Comparison of ENCODE assay signal across 23 cellular contexts in the genomic region with DNA sequence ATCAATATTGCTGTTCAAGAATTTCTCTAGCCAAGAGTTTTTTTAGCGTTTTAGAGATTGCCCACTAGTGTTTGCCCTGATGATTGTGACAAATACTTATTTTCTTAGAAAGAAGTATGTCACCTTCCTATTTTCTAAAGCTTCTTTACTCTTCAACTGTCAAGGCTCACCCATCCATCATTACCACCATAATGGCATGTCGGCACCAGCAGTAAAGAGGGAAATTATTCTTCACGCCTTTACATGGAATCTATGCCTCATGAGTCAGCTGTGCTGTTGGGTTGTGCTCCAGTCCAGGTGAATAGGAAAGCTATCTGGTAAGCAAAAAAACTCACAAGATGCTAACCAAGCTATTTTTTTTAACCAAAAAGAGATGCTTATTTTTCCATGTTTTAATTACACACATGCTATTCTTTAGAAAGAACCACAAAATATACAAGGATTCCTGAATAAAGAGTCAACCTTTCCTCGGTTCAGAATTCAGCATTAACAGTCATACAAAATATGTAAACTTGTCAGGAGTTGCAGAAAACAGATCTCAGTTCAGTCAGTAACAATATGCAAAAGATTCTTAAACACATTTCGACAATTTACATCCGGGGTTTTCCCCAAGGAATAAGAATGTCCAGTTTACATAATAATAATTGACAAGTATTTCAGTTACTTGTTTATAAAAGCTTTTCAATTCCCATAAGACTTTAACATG.
A peak's percentile ranks its signal among the peaks of the same experiment; 100 is the strongest.
DNase-seq lines count a peak whose midpoint lies in the region; ATAC-seq, FAIRE-seq and TF ChIP-seq lines count a peak whose summit lies in the region.
"Had no signal": no experiment of that assay in that cellular context is flagged by ENCODE, and none has a peak within 500 bp of the region (broad histone marks: within the 10 kb centered on the region; RNA-seq: fewer than 3 reads in every experiment).

No MANE protein-coding gene starts in this region.

- H3K27ac Mint-ChIP-seq in activated T-helper 1 cell treated with anti-CD3 and anti-CD28 coated beads, Interleukin-12 subunit alpha, Interleukin-12 subunit beta, Interleukin-2, Interleukin-4 antibody, amounts not matched to agents 30 ng/mL and 10 ng/mL and 1 ng/mL, durations not matched to agents 14 hours and 24 hours and 36 hours = no peak overlapping the region
- H3K27ac Mint-ChIP-seq: activated T-cell treated with anti-CD3 and anti-CD28 coated beads, Interleukin-2, amount 50 U/mL, for 24 hours; dendritic cell treated with granulocyte-macrophage colony-stimulating factor and Interleukin-4, amounts not matched to agents 40 ng/mL and 50 ng/mL, for 4 days; nephron progenitor cell; T-helper 1 cell treated with Interleukin-12 subunit alpha and Interleukin-12 subunit beta and Interleukin-4 antibody, amounts not matched to agents 30 μg/mL and 1 μg/mL, for 36 hours had no signal

- POLR2A ChIA-PET in IMR-90 (lab: Charles Lee; ENCODE audit: unreplicated experiment) = no interaction called here

- H2AFZ ChIP-seq in IMR-90 (replicated peaks; ENCODE audit: low read length, poor library complexity) = no peak overlapping the region

- dilution Hi-C loops in IMR-90 (cut with HindIII; ENCODE audit: low sequenced_read_pairs, unreplicated experiment) = no loop called here

- in situ Hi-C loops in IMR-90 (cut with MboI; ENCODE audit: low sequenced_read_pairs) = loop anchor here (10.0 kb wide), 1 partner anchor 566 kb away; a partner anchor contains a TSS

- no peak for TF ChIP-seq RAD21 in IMR-90 (IDR thresholded peaks at IDR 0.05; ENCODE audit: low read length)

- peak overlapping the region; percentile 85 for H4K91ac ChIP-seq in IMR-90 (ENCODE audit: insufficient read depth, low read depth, low read length)

- CTCF ChIA-PET in IMR-90 (lab: Yijun Ruan, JAX) = interaction anchor here (0.6 to 1.4 kb wide), 3 partner anchors 12 to 748 kb away, joined by 3 to 7 read pairs (median 3); no protein-coding TSS in a partner anchor

- H2BK120ac ChIP-seq in IMR-90 (ENCODE audit: low read depth, low read length) = peak overlapping the region; percentile 97

- H4K20me1 ChIP-seq in IMR-90 (ENCODE audit: insufficient read depth, low read length) = no peaks in the 10 kb centered on the region

- H2BK20ac ChIP-seq in IMR-90 (ENCODE audit: low read depth, low read length) = peak overlapping the region; percentile 98

- H3K4me1 Mint-ChIP-seq in activated T-helper 1 cell treated with anti-CD3 and anti-CD28 coated beads, Interleukin-12 subunit alpha, Interleukin-12 subunit beta, Interleukin-2, Interleukin-4 antibody, amounts not matched to agents 30 ng/mL and 10 ng/mL and 1 ng/mL, durations not matched to agents 14 hours and 24 hours and 36 hours (ENCODE audit: low read depth) = no peaks in the 10 kb centered on the region
- H3K4me1 Mint-ChIP-seq: nephron progenitor cell had no signal

- ATAC-seq in IMR-90 (ENCODE audit: low read depth) = peak; percentile 86
- ATAC-seq in pancreas = no peak
- no peak for ATAC-seq in HG03354 (IDR thresholded peaks at IDR 0.05; ENCODE audit: poor library complexity, severe bottlenecking, unreplicated experiment)
- ATAC-seq in HG03108 (IDR thresholded peaks at IDR 0.05; ENCODE audit: unreplicated experiment) = no peak

- no peak overlapping the region for H3K4me3 Mint-ChIP-seq in activated T-helper 1 cell treated with anti-CD3 and anti-CD28 coated beads, Interleukin-12 subunit alpha, Interleukin-12 subunit beta, Interleukin-2, Interleukin-4 antibody, amounts not matched to agents 30 ng/mL and 10 ng/mL and 1 ng/mL, durations not matched to agents 14 hours and 24 hours and 36 hours
- H3K4me3 Mint-ChIP-seq: activated T-cell treated with anti-CD3 and anti-CD28 coated beads, Interleukin-2, amount 50 U/mL, for 24 hours; dendritic cell treated with granulocyte-macrophage colony-stimulating factor and Interleukin-4, amounts not matched to agents 40 ng/mL and 50 ng/mL, for 4 days; nephron progenitor cell; T-helper 1 cell treated with Interleukin-12 subunit alpha and Interleukin-12 subunit beta and Interleukin-4 antibody, amounts not matched to agents 30 μg/mL and 1 μg/mL, for 36 hours had no signal

- peak overlapping the region; percentile 86 for H2AK5ac ChIP-seq in IMR-90 (ENCODE audit: low read depth, low read length)

- no peak overlapping the region for H2AK9ac ChIP-seq in IMR-90 (replicated peaks; ENCODE audit: low read depth, low read length, poor library complexity)

- TSS peak; percentile 57 for BruUV-seq in IMR-90 (replicated peaks; lab: Mats Ljungman, UMichigan)

- peak overlapping the region; percentile 98 for H2BK5ac ChIP-seq in IMR-90 (ENCODE audit: low read depth, low read length, poor library complexity, severe bottlenecking)

- H3K9ac ChIP-seq in IMR-90 (ENCODE audit: low read depth, low read length) = no peak overlapping the region

- H3K18ac ChIP-seq in IMR-90 (ENCODE audit: low read depth, low read length) = peak overlapping the region; percentile 100

- peak overlapping the region; percentile 100 for H4K5ac ChIP-seq in IMR-90 (ENCODE audit: low read depth, low read length)

- DNase-seq in AG09309 (ENCODE audit: low read depth) = peak; percentile 8
- peak; percentile 92 for DNase-seq in IMR-90
- DNase-seq in fibroblast of mammary gland (ENCODE audit: low read depth) = peak; percentile 25
- no peak for DNase-seq in pancreas
- no peak for DNase-seq in activated T-helper 1 cell treated with anti-CD3 and anti-CD28 coated beads, Interleukin-12 subunit alpha, Interleukin-12 subunit beta, Interleukin-2, Interleukin-4 antibody, amounts not matched to agents 30 ng/mL and 10 ng/mL and 1 ng/mL, durations not matched to agents 14 hours and 24 hours and 36 hours (ENCODE audit: low spot score)
- DNase-seq in activated CD8-positive, alpha-beta memory T cell treated with anti-CD3 and anti-CD28 coated beads, Interleukin-2, amount 50 U/mL, for 4 hours = no peak
- DNase-seq: activated CD4-positive, alpha-beta T cell treated with anti-CD3 and anti-CD28 coated beads, Interleukin-2, amount 50 U/mL, for 48 hours; activated naive CD4-positive, alpha-beta T cell treated with anti-CD3 and anti-CD28 coated beads, Interleukin-2, amount 50 U/mL, for 16 hours; activated T-cell treated with anti-CD3 and anti-CD28 coated beads, Interleukin-2, amount 50 U/mL, for 24 hours; DND-41; erythroblast; hypothalamus; NCI-H1436 treated with DMSO at 0.1 percent for 48 hours; NCI-H2171 treated with DMSO at 0.1 percent for 48 hours; nephron progenitor cell; SHP77; stimulated activated CD4-positive, alpha-beta T cell treated with anti-CD3 and anti-CD28 coated beads, Interleukin-12 subunit alpha, Interleukin-12 subunit beta, amount 100 ng/mL, for 4 hours; testis had no signal

- H3K4ac ChIP-seq in IMR-90 (ENCODE audit: low read depth, low read length) = peak overlapping the region; percentile 95

- peaks cover 22% of the 10 kb centered on the region for H3K4me1 ChIP-seq in IMR-90 (ENCODE audit: control insufficient read depth, insufficient read depth, low read length)
- H3K4me1 ChIP-seq in pancreas = no peaks in the 10 kb centered on the region

- no peak for TF ChIP-seq POLR2A in IMR-90 (IDR thresholded peaks at IDR 0.05; ENCODE audit: low read depth, low read length)

- FAIRE-seq in pancreas (lab: Jason Lieb, UNC) = peak; percentile 87

- no peak overlapping the region for H3K4me3 ChIP-seq in AG09309 (ENCODE audit: control insufficient read depth, low read depth, low read length)
- no peak overlapping the region for H3K4me3 ChIP-seq in IMR-90 (ENCODE audit: insufficient read depth, low read depth, low read length)
- no peak overlapping the region for H3K4me3 ChIP-seq in fibroblast of mammary gland (ENCODE audit: control insufficient read depth, low read depth, low read length)
- H3K4me3 ChIP-seq in pancreas = no peak overlapping the region
- H3K4me3 ChIP-seq: testis had no signal

- peaks cover 36% of the 10 kb centered on the region for H3K36me3 Mint-ChIP-seq in activated T-helper 1 cell treated with anti-CD3 and anti-CD28 coated beads, Interleukin-12 subunit alpha, Interleukin-12 subunit beta, Interleukin-2, Interleukin-4 antibody, amounts not matched to agents 30 ng/mL and 10 ng/mL and 1 ng/mL, durations not matched to agents 14 hours and 24 hours and 36 hours (ENCODE audit: low read depth)

- H3K36me3 ChIP-seq in IMR-90 (ENCODE audit: control insufficient read depth, insufficient read depth, low read length) = no peaks in the 10 kb centered on the region
- H3K36me3 ChIP-seq in pancreas = no peaks in the 10 kb centered on the region
- H3K36me3 ChIP-seq: WERI-Rb-1 had no signal

- peak overlapping the region; percentile 83; the same call in 2 of the 3 replicates for H2BK15ac ChIP-seq in IMR-90 (ENCODE audit: low read depth, low read length)

- H3K9me3 Mint-ChIP-seq in activated T-helper 1 cell treated with anti-CD3 and anti-CD28 coated beads, Interleukin-12 subunit alpha, Interleukin-12 subunit beta, Interleukin-2, Interleukin-4 antibody, amounts not matched to agents 30 ng/mL and 10 ng/mL and 1 ng/mL, durations not matched to agents 14 hours and 24 hours and 36 hours = no peaks in the 10 kb centered on the region
- H3K9me3 Mint-ChIP-seq: activated T-cell treated with anti-CD3 and anti-CD28 coated beads, Interleukin-2, amount 50 U/mL, for 24 hours; dendritic cell treated with granulocyte-macrophage colony-stimulating factor and Interleukin-4, amounts not matched to agents 40 ng/mL and 50 ng/mL, for 4 days; nephron progenitor cell; T-helper 1 cell treated with Interleukin-12 subunit alpha and Interleukin-12 subunit beta and Interleukin-4 antibody, amounts not matched to agents 30 μg/mL and 1 μg/mL, for 36 hours had no signal

- H3K23ac ChIP-seq in IMR-90 (ENCODE audit: low read depth, low read length) = peak overlapping the region; percentile 87

- no CpG with 5 or more reads among the region's 6 CpGs for WGBS in IMR-90 (ENCODE audit: extremely low coverage in 2 of 2, insufficient read length in 1 of 2), 2 experiments
- 80 to 84% methylated on average over 6 of the region's 6 CpGs for WGBS in pancreas, 2 donors

- H4K8ac ChIP-seq in IMR-90 (ENCODE audit: low read depth in 2 of 2, low read length in 2 of 2) = peak overlapping the region; percentile 5 to 91; a peak in 3 of 4 replicates

- TF ChIP-seq CTCF in AG09309 (IDR thresholded peaks at IDR 0.05; ENCODE audit: control insufficient read depth, insufficient read depth, low read depth, low read length, missing control alignments) = no peak
- no peak for TF ChIP-seq CTCF in IMR-90 (conservative IDR thresholded peaks at IDR 0.05; ENCODE audit: low read depth, low read length)
- no peak for TF ChIP-seq CTCF in fibroblast of mammary gland (conservative IDR thresholded peaks at IDR 0.05; ENCODE audit: control insufficient read depth, insufficient read depth, low read depth, low read length)
- TF ChIP-seq CTCF in pancreas (IDR thresholded peaks at IDR 0.05) = no peak

- H3K9me1 ChIP-seq in IMR-90 (ENCODE audit: insufficient read depth, low read length) = peaks cover 3% of the 10 kb centered on the region

- H3K27me3 ChIP-seq in IMR-90 (ENCODE audit: control insufficient read depth, insufficient read depth, low read length) = no peaks in the 10 kb centered on the region
- H3K27me3 ChIP-seq in pancreas = no peaks in the 10 kb centered on the region
- H3K27me3 ChIP-seq: testis had no signal

- no peaks in the 10 kb centered on the region for H3K27me3 Mint-ChIP-seq in activated T-helper 1 cell treated with anti-CD3 and anti-CD28 coated beads, Interleukin-12 subunit alpha, Interleukin-12 subunit beta, Interleukin-2, Interleukin-4 antibody, amounts not matched to agents 30 ng/mL and 10 ng/mL and 1 ng/mL, durations not matched to agents 14 hours and 24 hours and 36 hours (ENCODE audit: insufficient read depth)
- H3K27me3 Mint-ChIP-seq: activated T-cell treated with anti-CD3 and anti-CD28 coated beads, Interleukin-2, amount 50 U/mL, for 24 hours; dendritic cell treated with granulocyte-macrophage colony-stimulating factor and Interleukin-4, amounts not matched to agents 40 ng/mL and 50 ng/mL, for 4 days had no signal

- H3K79me1 ChIP-seq in IMR-90 (ENCODE audit: low read depth in 1 of 2, low read length in 2 of 2) = no peaks in the 10 kb centered on the region

- peak overlapping the region; percentile 82 for H3K14ac ChIP-seq in IMR-90 (replicated peaks; ENCODE audit: low read depth, low read length)

- H3K56ac ChIP-seq in IMR-90 (ENCODE audit: extremely low read depth, insufficient read depth, low read length) = peak overlapping the region; percentile 60

- H3K27ac ChIP-seq in IMR-90 (ENCODE audit: insufficient read depth, low read length) (peak overlapping the region; percentile 99), pancreas (no peak overlapping the region)
- H3K27ac ChIP-seq: testis, WERI-Rb-1 had no signal

- peak overlapping the region; percentile 78 for H3K4me2 ChIP-seq in IMR-90 (ENCODE audit: low read depth, low read length)

- no peaks in the 10 kb centered on the region for H3K9me3 ChIP-seq in IMR-90 (ENCODE audit: control insufficient read depth, insufficient read depth, low read length)
- no peaks in the 10 kb centered on the region for H3K9me3 ChIP-seq in pancreas
- H3K9me3 ChIP-seq: testis had no signal

- intact Hi-C loops in IMR-90 (cut with micrococcal nuclease) (no loop called here), pancreas (cut with DNase I) (no loop called here)
- intact Hi-C loops in activated T-helper 1 cell treated with anti-CD3 and anti-CD28 coated beads, Interleukin-12 subunit alpha, Interleukin-12 subunit beta, Interleukin-2, Interleukin-4 antibody, amounts not matched to agents 30 ng/mL and 10 ng/mL and 1 ng/mL, durations not matched to agents 14 hours and 24 hours and 36 hours (cut with micrococcal nuclease) = no loop called here

Comparison
In these comparisons a context has a peak if more than half of its experiments do, and no peak if none do; other contexts are left out.
1. DNase-seq: peak in AG09309 (single experiment), IMR-90 (single experiment) and fibroblast of mammary gland (single experiment); none in pancreas (0 of 6), activated T-helper 1 cell treated with anti-CD3 and anti-CD28 coated beads, Interleukin-12 subunit alpha, Interleukin-12 subunit beta, Interleukin-2, Interleukin-4 antibody, amounts not matched to agents 30 ng/mL and 10 ng/mL and 1 ng/mL, durations not matched to agents 14 hours and 24 hours and 36 hours (single experiment) and activated CD8-positive, alpha-beta memory T cell treated with anti-CD3 and anti-CD28 coated beads, Interleukin-2, amount 50 U/mL, for 4 hours (single experiment).